In the genomic region with DNA sequence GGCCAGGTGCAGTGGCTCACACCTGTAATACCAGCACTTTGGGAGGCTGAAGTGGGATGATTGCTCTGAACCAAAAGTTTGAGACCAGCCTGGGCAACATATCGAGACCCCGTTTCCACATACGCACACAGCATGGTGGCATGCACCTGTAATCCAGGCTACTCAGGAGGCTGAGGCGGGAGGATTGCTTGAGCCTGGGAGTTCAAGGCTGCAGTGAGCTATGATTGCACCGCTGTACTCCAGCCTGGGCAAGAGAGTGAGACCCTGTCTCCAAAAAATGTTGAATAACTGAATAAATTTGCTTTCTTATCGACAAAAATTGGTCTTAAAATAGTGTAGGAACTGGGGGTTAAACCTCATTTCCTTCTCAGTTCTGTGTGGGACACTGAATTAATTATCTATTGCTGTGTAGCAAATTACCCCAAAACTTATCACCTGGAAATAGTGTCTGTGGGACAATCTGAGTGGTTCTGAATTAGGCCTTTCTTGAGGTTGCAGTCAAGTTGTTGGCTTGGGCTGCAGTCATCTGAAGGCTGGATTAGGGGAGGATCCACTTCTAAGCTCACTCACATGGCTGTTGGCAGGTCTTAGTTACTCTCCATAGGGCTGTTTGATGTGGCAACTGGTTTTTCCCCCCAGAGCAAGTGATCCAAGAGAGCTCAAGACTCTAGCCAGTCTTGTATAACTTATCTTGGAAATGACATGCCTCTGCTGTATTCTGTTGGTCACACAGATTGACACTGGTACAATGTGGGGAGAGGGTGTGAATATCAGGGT, we compare ENCODE assay signal across 1 cellular context.
TF ChIP-seq lines count a peak whose summit lies in the region.

No MANE protein-coding gene starts in this region.

TF ChIP-seq in A549, 52 proteins besides CTCF, POLR2A, EP300 and RAD21:
- no peak for TF ChIP-seq MYC (IDR thresholded peaks at IDR 0.05; ENCODE audit: borderline replicate concordance, low read length)
- TF ChIP-seq HEYL (CRISPR knock-in tag; IDR thresholded peaks at IDR 0.05), result no peak
- TF ChIP-seq FOXS1 (CRISPR knock-in tag; IDR thresholded peaks at IDR 0.05), result no peak
- no peak for TF ChIP-seq HOXB5 (CRISPR knock-in tag; IDR thresholded peaks at IDR 0.05)
- no peak for TF ChIP-seq MAX (IDR thresholded peaks at IDR 0.05)
- TF ChIP-seq FOSL2 (IDR thresholded peaks at IDR 0.05), result no peak
- no peak for TF ChIP-seq FOSL2 (CRISPR knock-in tag; IDR thresholded peaks at IDR 0.05)
